In genomic region chr5:62795912-62796311, GRCh38 we compare ENCODE assay signal across 40 cellular contexts.
"Had no signal": no experiment of that assay in that cellular context is flagged by ENCODE, and none has a peak within 500 bp of the region (broad histone marks: within the 10 kb centered on the region; RNA-seq: fewer than 3 reads in every experiment).

No MANE protein-coding gene starts in this region.

- H3K27ac ChIP-seq: adrenal gland, ascending aorta, body of pancreas, brain microvascular endothelial cell, breast epithelium, cardiac muscle cell had no signal

- H3K4me1 Mint-ChIP-seq: activated naive CD4-positive, alpha-beta T cell treated with anti-CD3 and anti-CD28 coated beads, Interleukin-2, amount 10 ng/mL, durations not matched to agents 7 days and 5 days; activated naive CD4-positive, alpha-beta T cell treated with anti-CD3 and anti-CD28 coated beads, Interleukin-2, amount 50 U/mL, for 24 hours; activated naive CD8-positive, alpha-beta T cell treated with anti-CD3 and anti-CD28 coated beads for 36 hours; activated naive CD8-positive, alpha-beta T cell treated with anti-CD3 and anti-CD28 coated beads, Interleukin-2, amount 10 ng/mL, durations not matched to agents 7 days and 5 days; activated naive CD8-positive, alpha-beta T cell treated with anti-CD3 and anti-CD28 coated beads, Interleukin-2, amount 50 U/mL, for 24 hours; activated T-helper 17 cell treated with anti-CD3 and anti-CD28 coated beads, Interleukin-2, amount 50 U/mL, for 72 hours; brain; central memory CD8-positive, alpha-beta T cell had no signal

- H3K36me3 ChIP-seq: adrenal gland, ascending aorta, brain microvascular endothelial cell, breast epithelium, cardiac muscle cell had no signal

- H3K4me3 ChIP-seq: adrenal gland, ascending aorta, body of pancreas, breast epithelium, cardiac muscle cell had no signal

- DNase-seq: activated effector memory CD4-positive, alpha-beta T cell treated with anti-CD3 and anti-CD28 coated beads, Interleukin-2, amount 50 U/mL, for 16 hours; activated effector memory CD4-positive, alpha-beta T cell treated with Interleukin-2 at 50 U/mL for 16 hours; activated gamma-delta T cell; activated gamma-delta T cell treated with Interleukin-2 at 50 U/mL for 16 hours; activated naive CD4-positive, alpha-beta T cell; activated naive CD4-positive, alpha-beta T cell treated with anti-CD3 and anti-CD28 coated beads for 36 hours; activated naive CD4-positive, alpha-beta T cell treated with anti-CD3 and anti-CD28 coated beads, Interleukin-2, amount 10 ng/mL, durations not matched to agents 7 days and 5 days; activated naive CD4-positive, alpha-beta T cell treated with anti-CD3 and anti-CD28 coated beads, Interleukin-2, amount 50 U/mL, for 16 hours; activated naive CD4-positive, alpha-beta T cell treated with Interleukin-2 at 50 U/mL for 16 hours; activated naive CD8-positive, alpha-beta T cell treated with anti-CD3 and anti-CD28 coated beads for 36 hours; activated naive CD8-positive, alpha-beta T cell treated with anti-CD3 and anti-CD28 coated beads, Interleukin-2, amount 10 ng/mL, durations not matched to agents 7 days and 5 days; activated naive CD8-positive, alpha-beta T cell treated with anti-CD3 and anti-CD28 coated beads, Interleukin-2, amount 50 U/mL, for 24 hours; activated T-cell treated with anti-CD3 and anti-CD28 coated beads for 4 hours; activated T-cell treated with anti-CD3 and anti-CD28 coated beads, Interleukin-2, amount 50 U/mL, for 1 hour; activated T-cell treated with anti-CD3 and anti-CD28 coated beads, Interleukin-2, amount 50 U/mL, for 24 hours; activated T-cell treated with anti-CD3 and anti-CD28 coated beads, Interleukin-2, amount 50 U/mL, for 4 hours; activated T-cell treated with anti-CD3 and anti-CD28 coated beads, Interleukin-2, amount 50 U/mL, for 48 hours; activated T-cell treated with anti-CD3 and anti-CD28 coated beads, Interleukin-2, amount 50 U/mL, for 72 hours; adrenal gland; amniotic stem cell; amygdala; anterior cingulate cortex; aorta; body of pancreas; brain microvascular endothelial cell; caudate nucleus; central memory CD4-positive, alpha-beta T cell; cerebellar nuclear complex had no signal

- H3K36me3 Mint-ChIP-seq: activated naive CD4-positive, alpha-beta T cell treated with anti-CD3 and anti-CD28 coated beads, Interleukin-2, amount 10 ng/mL, durations not matched to agents 7 days and 5 days; activated naive CD4-positive, alpha-beta T cell treated with anti-CD3 and anti-CD28 coated beads, Interleukin-2, amount 50 U/mL, for 24 hours; activated naive CD8-positive, alpha-beta T cell; activated naive CD8-positive, alpha-beta T cell treated with anti-CD3 and anti-CD28 coated beads, Interleukin-2, amount 10 ng/mL, durations not matched to agents 7 days and 5 days; brain had no signal

- H3K9me3 ChIP-seq: adrenal gland had no signal

- H3K4me1 ChIP-seq: adrenal gland, ascending aorta, body of pancreas, breast epithelium had no signal

- H3K4me3 Mint-ChIP-seq: activated naive CD4-positive, alpha-beta T cell treated with anti-CD3 and anti-CD28 coated beads for 36 hours; activated naive CD4-positive, alpha-beta T cell treated with anti-CD3 and anti-CD28 coated beads, Interleukin-2, amount 10 ng/mL, durations not matched to agents 7 days and 5 days; activated naive CD4-positive, alpha-beta T cell treated with anti-CD3 and anti-CD28 coated beads, Interleukin-2, amount 50 U/mL, for 24 hours; activated naive CD8-positive, alpha-beta T cell; activated naive CD8-positive, alpha-beta T cell treated with anti-CD3 and anti-CD28 coated beads for 36 hours; activated naive CD8-positive, alpha-beta T cell treated with anti-CD3 and anti-CD28 coated beads, Interleukin-2, amount 10 ng/mL, durations not matched to agents 7 days and 5 days; activated naive CD8-positive, alpha-beta T cell treated with anti-CD3 and anti-CD28 coated beads, Interleukin-2, amount 50 U/mL, for 24 hours; activated T-cell treated with anti-CD3 and anti-CD28 coated beads, Interleukin-2, amount 50 U/mL, for 24 hours; activated T-cell treated with anti-CD3 and anti-CD28 coated beads, Interleukin-2, amount 50 U/mL, for 4 hours; activated T-cell treated with anti-CD3 and anti-CD28 coated beads, Interleukin-2, amount 50 U/mL, for 72 hours; activated T-helper 1 cell treated with anti-CD3 and anti-CD28 coated beads, Interleukin-12 subunit alpha, Interleukin-12 subunit beta, Interleukin-2, Interleukin-4 antibody, amounts not matched to agents 30 ng/mL and 10 ng/mL and 1 ng/mL, durations not matched to agents 14 hours and 24 hours and 36 hours; activated T-helper 17 cell treated with anti-CD3 and anti-CD28 coated beads, Interleukin-2, amount 50 U/mL, for 72 hours; brain; central memory CD8-positive, alpha-beta T cell had no signal

- FAIRE-seq: astrocyte had no signal

- H3K27me3 Mint-ChIP-seq: activated naive CD4-positive, alpha-beta T cell treated with anti-CD3 and anti-CD28 coated beads, Interleukin-2, amount 10 ng/mL, durations not matched to agents 7 days and 5 days; activated naive CD8-positive, alpha-beta T cell; activated naive CD8-positive, alpha-beta T cell treated with anti-CD3 and anti-CD28 coated beads for 36 hours; activated naive CD8-positive, alpha-beta T cell treated with anti-CD3 and anti-CD28 coated beads, Interleukin-2, amount 10 ng/mL, durations not matched to agents 7 days and 5 days; brain; central memory CD8-positive, alpha-beta T cell had no signal

- ATAC-seq: activated naive CD4-positive, alpha-beta T cell treated with anti-CD3 and anti-CD28 coated beads, Interleukin-2, amount 50 U/mL, for 72 hours; activated naive CD8-positive, alpha-beta T cell treated with anti-CD3 and anti-CD28 coated beads, Interleukin-2, amount 50 U/mL, for 24 hours; activated T-cell treated with anti-CD3 and anti-CD28 coated beads, Interleukin-2, amount 50 U/mL, for 4 hours; activated T-cell treated with anti-CD3 and anti-CD28 coated beads, Interleukin-2, amount 50 U/mL, for 72 hours; activated T-helper 17 cell treated with anti-CD3 and anti-CD28 coated beads, Interleukin-2, amount 50 U/mL, for 72 hours; body of pancreas had no signal

- H3K27ac Mint-ChIP-seq: activated naive CD4-positive, alpha-beta T cell treated with anti-CD3 and anti-CD28 coated beads for 36 hours; activated naive CD4-positive, alpha-beta T cell treated with anti-CD3 and anti-CD28 coated beads, Interleukin-2, amount 10 ng/mL, durations not matched to agents 7 days and 5 days; activated naive CD4-positive, alpha-beta T cell treated with anti-CD3 and anti-CD28 coated beads, Interleukin-2, amount 50 U/mL, for 24 hours; activated naive CD8-positive, alpha-beta T cell; activated naive CD8-positive, alpha-beta T cell treated with anti-CD3 and anti-CD28 coated beads for 36 hours; activated naive CD8-positive, alpha-beta T cell treated with anti-CD3 and anti-CD28 coated beads, Interleukin-2, amount 10 ng/mL, durations not matched to agents 7 days and 5 days; activated naive CD8-positive, alpha-beta T cell treated with anti-CD3 and anti-CD28 coated beads, Interleukin-2, amount 50 U/mL, for 24 hours; activated T-cell treated with anti-CD3 and anti-CD28 coated beads, Interleukin-2, amount 50 U/mL, for 24 hours; activated T-cell treated with anti-CD3 and anti-CD28 coated beads, Interleukin-2, amount 50 U/mL, for 72 hours; activated T-helper 1 cell treated with anti-CD3 and anti-CD28 coated beads, Interleukin-12 subunit alpha, Interleukin-12 subunit beta, Interleukin-2, Interleukin-4 antibody, amounts not matched to agents 30 ng/mL and 10 ng/mL and 1 ng/mL, durations not matched to agents 14 hours and 24 hours and 36 hours; activated T-helper 17 cell treated with anti-CD3 and anti-CD28 coated beads, Interleukin-2, amount 50 U/mL, for 72 hours; activated T-helper 2 cell treated with anti-CD3 and anti-CD28 coated beads, Interferon-gamma antibody, Interleukin-2, Interleukin-4, amounts not matched to agents 10 μg/mL and 5 μg/mL and 100 μg/mL, durations not matched to agents 14 hours and 24 hours and 36 hours had no signal

- H3K27me3 ChIP-seq: adrenal gland, ascending aorta, body of pancreas, brain microvascular endothelial cell, breast epithelium, cardiac muscle cell had no signal
